9 cellular contexts compared by ENCODE assay signal in the genomic region with DNA sequence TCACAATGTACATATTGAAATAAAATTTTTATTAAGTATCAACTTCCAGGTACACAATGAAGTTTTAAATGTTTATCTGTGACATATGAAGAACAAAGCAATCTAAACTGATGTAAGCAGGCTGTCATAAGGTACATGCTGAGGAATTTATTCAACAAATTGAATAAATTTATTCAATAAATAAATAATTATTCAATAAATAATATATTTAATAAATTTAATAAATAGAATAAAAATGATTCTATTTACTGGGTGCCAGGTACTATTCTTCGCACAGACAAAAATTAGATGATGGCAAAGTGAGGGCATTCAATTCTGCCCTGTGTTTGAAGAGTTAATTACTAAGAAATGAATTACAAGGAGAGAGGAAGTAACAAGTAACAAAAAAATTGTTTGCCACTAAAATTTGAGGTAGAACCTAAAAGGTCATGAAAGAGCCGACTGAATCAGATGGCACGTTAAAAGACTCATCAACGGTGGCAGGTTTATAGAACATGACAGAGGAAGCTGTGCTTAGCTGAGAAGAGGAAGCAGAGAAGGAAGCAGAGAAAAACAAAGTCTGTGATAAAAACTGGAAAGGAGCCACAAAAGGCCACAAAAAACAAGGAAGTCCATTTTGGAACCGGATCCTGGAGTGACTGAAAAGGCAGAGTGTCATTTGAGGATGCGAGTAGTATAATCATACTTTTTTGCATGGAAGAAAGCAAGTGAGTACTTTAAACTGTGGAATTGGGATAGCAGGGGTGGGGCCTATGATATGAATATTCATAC. TPM values are rescaled to one million over a fixed set of nuclear protein-coding genes. Genes with fewer than 3 reads are reported as not detected.
DNase-seq lines count a peak whose midpoint lies in the region; ATAC-seq and TF ChIP-seq lines count a peak whose summit lies in the region.
"Had no signal": no experiment of that assay in that cellular context is flagged by ENCODE, and none has a peak within 500 bp of the region (broad histone marks: within the 10 kb centered on the region; RNA-seq: fewer than 3 reads in every experiment).

No MANE protein-coding gene starts in this region.

- H3K36me3 ChIP-seq in neutrophil, result no peaks in the 10 kb centered on the region

- peak overlapping the region; percentile 28 to 33 for H3K4me3 ChIP-seq in neutrophil (ENCODE audit: low read depth in 1 of 2, low read length in 1 of 2)

- no peak for TF ChIP-seq CTCF in neutrophil (IDR thresholded peaks at IDR 0.05)

- H3K27ac ChIP-seq in neutrophil, result peak overlapping the region; percentile 90

- no peaks in the 10 kb centered on the region for H3K9me3 ChIP-seq in neutrophil

- no peak for ATAC-seq in GM19467 (IDR thresholded peaks at IDR 0.05; ENCODE audit: unreplicated experiment)
- no peak for ATAC-seq in GM18870 (IDR thresholded peaks at IDR 0.05; ENCODE audit: unreplicated experiment)

- H3K27ac Mint-ChIP-seq in activated naive CD8-positive, alpha-beta T cell treated with anti-CD3 and anti-CD28 coated beads for 36 hours, result peak overlapping the region; percentile 84

- peaks cover 38% of the 10 kb centered on the region for H3K4me1 Mint-ChIP-seq in activated naive CD8-positive, alpha-beta T cell treated with anti-CD3 and anti-CD28 coated beads for 36 hours

- H3K9me3 Mint-ChIP-seq in activated naive CD8-positive, alpha-beta T cell treated with anti-CD3 and anti-CD28 coated beads for 36 hours, result no peaks in the 10 kb centered on the region

- H3K27me3 Mint-ChIP-seq in activated naive CD8-positive, alpha-beta T cell treated with anti-CD3 and anti-CD28 coated beads for 36 hours, result no peaks in the 10 kb centered on the region

- H3K36me3 Mint-ChIP-seq in activated naive CD8-positive, alpha-beta T cell treated with anti-CD3 and anti-CD28 coated beads for 36 hours, result peaks cover 13% of the 10 kb centered on the region

- H3K4me3 Mint-ChIP-seq in activated naive CD8-positive, alpha-beta T cell treated with anti-CD3 and anti-CD28 coated beads for 36 hours, result peak overlapping the region; percentile 60

- H3K27me3 ChIP-seq in neutrophil, result no peaks in the 10 kb centered on the region

- H3K4me1 ChIP-seq in neutrophil (ENCODE audit: control insufficient read depth in 1 of 2, insufficient read depth in 1 of 2, low read depth in 1 of 2, low read length in 1 of 2), result peaks cover 46 to 47% of the 10 kb centered on the region in 2 experiments

- DNase-seq in Daoy (ENCODE audit: low read depth) (peak; percentile 25), MV-4-11 (lab: John Stamatoyannopoulos, UW) (peak; percentile 92), UCSD-AML1 (lab: John Stamatoyannopoulos, UW; ENCODE audit: unreplicated experiment) (no peak), NCI-H1436 (lab: John Stamatoyannopoulos, UW) (no peak)
- no peak for DNase-seq in activated naive CD8-positive, alpha-beta T cell treated with anti-CD3 and anti-CD28 coated beads for 36 hours
- DNase-seq: NCI-H187 had no signal

RNA-seq across cellular contexts. Expression of a gene that starts 2.2 kb away (rescaled TPM):
- total RNA-seq in Daoy (2014; rRNA removed; shearing (Covaris generic)), result 17.8 and 19.7 TPM in 2 replicates
- total RNA-seq in activated naive CD8-positive, alpha-beta T cell treated with anti-CD3 and anti-CD28 coated beads for 36 hours, result 10 to 100 TPM; 44.4 to 51.2 TPM

Comparison
In these comparisons a context has a peak if more than half of its experiments do, and no peak if none do; other contexts are left out.
1. DNase-seq: peak in Daoy (single experiment) and MV-4-11 (single experiment); none in activated naive CD8-positive, alpha-beta T cell treated with anti-CD3 and anti-CD28 coated beads for 36 hours (single experiment), UCSD-AML1 (single experiment) and NCI-H1436 (single experiment).